23 cellular contexts compared by ENCODE assay signal in genomic region chr14:68300608-68301007, GRCh38.
A peak's percentile ranks its signal among the peaks of the same experiment; 100 is the strongest.
DNase-seq lines count a peak whose midpoint lies in the region; FAIRE-seq and TF ChIP-seq lines count a peak whose summit lies in the region.
"Had no signal": no experiment of that assay in that cellular context is flagged by ENCODE, and none has a peak within 500 bp of the region (broad histone marks: within the 10 kb centered on the region; RNA-seq: fewer than 3 reads in every experiment).

No MANE protein-coding gene starts in this region.

- H3K9ac ChIP-seq in trophoblast cell (ENCODE audit: low read length): no peak overlapping the region
- H3K9ac ChIP-seq: BLaER1 had no signal

- no peak overlapping the region for H3K18ac ChIP-seq in trophoblast cell (ENCODE audit: low read length)

- H3K79me2 ChIP-seq in hepatocyte (no peaks in the 10 kb centered on the region), trophoblast cell (ENCODE audit: control insufficient read depth, insufficient read depth, low read length, poor library complexity) (no peaks in the 10 kb centered on the region)

- no peak overlapping the region for H4K12ac ChIP-seq in trophoblast cell (ENCODE audit: low read depth, low read length)

- H4K91ac ChIP-seq in trophoblast cell (ENCODE audit: low read depth, low read length): peak overlapping the region; percentile 19

- no peak overlapping the region for H3K4me3 ChIP-seq in hepatocyte
- no peak overlapping the region for H3K4me3 ChIP-seq in trophoblast cell (ENCODE audit: low read depth, low read length)
- H3K4me3 ChIP-seq: BLaER1, GM23338 had no signal

- H3K27me3 ChIP-seq in hepatocyte (no peaks in the 10 kb centered on the region), trophoblast cell (ENCODE audit: insufficient read depth, low read length) (no peaks in the 10 kb centered on the region)
- H3K27me3 ChIP-seq: BLaER1 had no signal

- no peaks in the 10 kb centered on the region for H3K27me3 Mint-ChIP-seq in type B pancreatic cell
- H3K27me3 Mint-ChIP-seq in HFFc6 (ENCODE audit: insufficient read depth): no peaks in the 10 kb centered on the region; the same call in 1 of the 2 replicates
- H3K27me3 Mint-ChIP-seq: B cell; CD4-positive, alpha-beta T cell had no signal

- H3K4me1 ChIP-seq in hepatocyte (ENCODE audit: insufficient read depth) (peaks cover 23% of the 10 kb centered on the region), trophoblast cell (ENCODE audit: control insufficient read depth in 1 of 2, insufficient read depth in 2 of 2, low read length in 2 of 2) (peaks cover 4 to 5% of the 10 kb centered on the region in 2 experiments)

- H2AK5ac ChIP-seq in trophoblast cell (ENCODE audit: low read length): no peak overlapping the region

- no peak overlapping the region for H2BK120ac ChIP-seq in trophoblast cell (ENCODE audit: insufficient read depth, low read length, poor library complexity)

- peaks cover 18% of the 10 kb centered on the region for H3K79me1 ChIP-seq in trophoblast cell (ENCODE audit: low read length)

- peak; percentile 92 for FAIRE-seq in HTR-8/SVneo (lab: Jason Lieb, UNC)
- FAIRE-seq: A204.1, GM12891, GM18507 had no signal

- peaks cover 37% of the 10 kb centered on the region for H3K4me1 Mint-ChIP-seq in type B pancreatic cell (ENCODE audit: unreplicated experiment)
- H3K4me1 Mint-ChIP-seq in HFFc6 (ENCODE audit: low read depth): peaks cover 8% of the 10 kb centered on the region

- H3K14ac ChIP-seq in trophoblast cell (ENCODE audit: low read length): no peak overlapping the region

- H3K36me3 ChIP-seq in hepatocyte (replicated peaks; ENCODE audit: insufficient read depth, low read depth) (no peaks in the 10 kb centered on the region), trophoblast cell (ENCODE audit: control insufficient read depth in 1 of 2, insufficient read depth in 2 of 2, low read length in 2 of 2) (peaks cover 0 to 2% of the 10 kb centered on the region in 2 experiments)

- H3K9me3 Mint-ChIP-seq in type B pancreatic cell (peaks cover 19% of the 10 kb centered on the region), HFFc6 (no peaks in the 10 kb centered on the region)

- H3K23ac ChIP-seq in trophoblast cell (ENCODE audit: low read length): no peak overlapping the region

- H2AFZ ChIP-seq in hepatocyte: no peak overlapping the region
- no peak overlapping the region for H2AFZ ChIP-seq in trophoblast cell (ENCODE audit: insufficient read depth, low read length, poor library complexity)
- H2AFZ ChIP-seq: GM23338 had no signal

- peak overlapping the region; percentile 33 for H3K27ac ChIP-seq in hepatocyte
- H3K27ac ChIP-seq in trophoblast cell (ENCODE audit: low read depth, low read length): no peak overlapping the region
- H3K27ac ChIP-seq: 22Rv1, BLaER1, C4-2B had no signal

- H3K4me3 Mint-ChIP-seq in type B pancreatic cell (no peak overlapping the region), HFFc6 (no peak overlapping the region)
- H3K4me3 Mint-ChIP-seq: B cell; CD4-positive, alpha-beta T cell; CD8-positive, alpha-beta memory T cell; GM23338; H9 had no signal

- no peaks in the 10 kb centered on the region for H3K9me2 ChIP-seq in hepatocyte (replicated peaks; ENCODE audit: insufficient read depth)

- WGBS in hepatocyte (ENCODE audit: low lambda C conversion rate, missing lambda C conversion rate): 75% methylated on average over 4 of the region's 4 CpGs
- WGBS in trophoblast cell (ENCODE audit: extremely low coverage, insufficient coverage, insufficient read length): no CpG with 5 or more reads among the region's 4 CpGs

- H4K20me1 ChIP-seq in hepatocyte (ENCODE audit: insufficient read depth, poor library complexity, severe bottlenecking): no peaks in the 10 kb centered on the region
- H4K20me1 ChIP-seq: BLaER1 had no signal

- DNase-seq in HTR-8/SVneo (ENCODE audit: insufficient read length, low spot score) (no peak), hepatocyte (ENCODE audit: low spot score) (no peak), trophoblast cell (no peak), type B pancreatic cell (ENCODE audit: extremely low spot score, unreplicated experiment) (no peak), amniotic stem cell (lab: John Stamatoyannopoulos, UW) (no peak), NCI-H69 (lab: John Stamatoyannopoulos, UW) (no peak), HFFc6 (no peak)
- DNase-seq: Calu3; CD4-positive, alpha-beta T cell; CD8-positive, alpha-beta memory T cell; COR-L47; DMS53; DMS79 treated with DMSO at 0.1 percent for 48 hours; GF-D8; H9 had no signal

- no peak overlapping the region for H2BK5ac ChIP-seq in trophoblast cell (ENCODE audit: low read depth, low read length, poor library complexity)

- no peaks in the 10 kb centered on the region for H3K9me3 ChIP-seq in hepatocyte (ENCODE audit: low read depth)
- peaks cover 4% of the 10 kb centered on the region for H3K9me3 ChIP-seq in trophoblast cell (ENCODE audit: insufficient read depth, low read depth, low read length)

- H3K36me3 Mint-ChIP-seq in type B pancreatic cell (peaks cover 36% of the 10 kb centered on the region), HFFc6 (ENCODE audit: low read depth) (peaks cover 5% of the 10 kb centered on the region; the same call in 1 of the 2 replicates)

- TF ChIP-seq CTCF in hepatocyte (IDR thresholded peaks at IDR 0.05; ENCODE audit: poor library complexity) (no peak), type B pancreatic cell (conservative IDR thresholded peaks at IDR 0.05) (no peak), HFFc6 (IDR thresholded peaks at IDR 0.05) (no peak)

- H3K27ac Mint-ChIP-seq in type B pancreatic cell (peak overlapping the region; percentile 73), HFFc6 (no peak overlapping the region)
- H3K27ac Mint-ChIP-seq: B cell; CD4-positive, alpha-beta T cell; GM23338; H9 had no signal

- H3K4ac ChIP-seq in trophoblast cell (ENCODE audit: low read depth, low read length): no peak overlapping the region

- H2BK12ac ChIP-seq in trophoblast cell (ENCODE audit: low read length): no peak overlapping the region

- no peak overlapping the region for H4K8ac ChIP-seq in trophoblast cell (ENCODE audit: low read depth, low read length)

- H3K4me2 ChIP-seq in hepatocyte (no peak overlapping the region), trophoblast cell (ENCODE audit: low read length) (no peak overlapping the region)
- H3K4me2 ChIP-seq: BLaER1, GM23338 had no signal
